ENCODE assay signal across 22 cellular contexts in the genomic region with DNA sequence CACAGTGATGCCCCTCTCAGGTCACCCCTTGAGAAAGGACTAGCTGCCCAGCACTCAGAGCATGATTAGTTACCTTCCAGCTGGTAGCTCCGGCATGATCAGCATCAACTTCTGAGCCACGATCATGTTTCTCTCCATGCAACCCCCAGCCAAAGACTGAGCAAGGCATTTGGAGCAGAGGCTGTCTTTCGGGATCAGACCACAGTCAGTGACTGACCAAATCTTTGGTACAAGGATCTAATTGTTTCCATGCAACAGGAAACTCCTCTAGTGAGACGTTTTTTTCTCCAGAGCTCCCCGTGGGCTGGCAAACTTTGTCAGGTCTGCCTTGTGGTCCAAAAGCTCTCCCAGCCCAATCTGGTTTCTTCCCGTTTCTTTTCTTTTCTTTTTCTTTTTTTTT.
DNase-seq lines count a peak whose midpoint lies in the region; ATAC-seq, FAIRE-seq and TF ChIP-seq lines count a peak whose summit lies in the region.
"Had no signal": no experiment of that assay in that cellular context is flagged by ENCODE, and none has a peak within 500 bp of the region (broad histone marks: within the 10 kb centered on the region; RNA-seq: fewer than 3 reads in every experiment).

No MANE protein-coding gene starts in this region.

- H2AFZ ChIP-seq in OCI-LY7 (ENCODE audit: low read length) (0 out of 2 replicates have a peak overlapping the region, but pooled peaks have one; percentile 1), K562 (ENCODE audit: low read depth, low read length) (peak overlapping the region; percentile 75)

- TF ChIP-seq CTCF in OCI-LY7 (conservative IDR thresholded peaks at IDR 0.05; ENCODE audit: low read length): no peak
- TF ChIP-seq CTCF in K562 (IDR thresholded peaks at IDR 0.05 in 2 of 3, conservative IDR thresholded peaks at IDR 0.05 in 1 of 3; ENCODE audit: insufficient read depth in 2 of 3, low read depth in 1 of 3, low read length in 3 of 3): no peak

- TF ChIP-seq RAD21 in K562 (CRISPR knock-in tag; conservative IDR thresholded peaks at IDR 0.05 in 1 of 2, IDR thresholded peaks at IDR 0.05 in 1 of 2): no peak

- H3K9me3 ChIP-seq in OCI-LY7 (ENCODE audit: low read length) (no peaks in the 10 kb centered on the region), K562 (replicated peaks; ENCODE audit: control insufficient read depth, insufficient read depth, low read depth, low read length) (peaks cover 6% of the 10 kb centered on the region)
- H3K9me3 ChIP-seq: BE2C, SJSA1 had no signal

- no peak overlapping the region for H3K4ac ChIP-seq in mesendoderm (ENCODE audit: low read depth, low read length)

- no peaks in the 10 kb centered on the region for H3K27me3 ChIP-seq in K562 (ENCODE audit: control insufficient read depth in 2 of 2, insufficient read depth in 2 of 2, low read length in 2 of 2)
- H3K27me3 ChIP-seq in mesendoderm (ENCODE audit: insufficient read depth, low read length, poor library complexity): no peaks in the 10 kb centered on the region
- H3K27me3 ChIP-seq: BE2C, SJSA1 had no signal

- no TSS peak for BruUV-seq in OCI-LY7 (replicated peaks; lab: Mats Ljungman, UMichigan)
- BruUV-seq in K562 (replicated peaks; lab: Mats Ljungman, UMichigan): no TSS peak

- TF ChIP-seq EP300 in K562 (IDR thresholded peaks at IDR 0.05; ENCODE audit: low read length): no peak

- no peaks in the 10 kb centered on the region for H3K36me3 ChIP-seq in OCI-LY7 (ENCODE audit: insufficient read depth, low read length)
- H3K36me3 ChIP-seq in K562 (ENCODE audit: control insufficient read depth, insufficient read depth, low read length): no peaks in the 10 kb centered on the region
- H3K36me3 ChIP-seq in mesendoderm (ENCODE audit: control insufficient read depth, insufficient read depth, low read length): no peaks in the 10 kb centered on the region
- H3K36me3 ChIP-seq: BE2C, SJSA1 had no signal

- H3K9me2 ChIP-seq in OCI-LY7 (ENCODE audit: insufficient read depth, low read length): no peaks in the 10 kb centered on the region

- CTCF ChIA-PET in OCI-LY7 (lab: Charles Lee; ENCODE audit: unreplicated experiment) (no interaction called here), K562 (lab: Yijun Ruan, JAX; ENCODE audit: low intra/inter-chr PET ratio) (no interaction called here)

- H3K9ac ChIP-seq in K562 (ENCODE audit: insufficient read depth in 1 of 2, low read depth in 2 of 2, low read length in 2 of 2): 0 out of 4 replicates have a peak overlapping the region, but pooled peaks of 1 of the 2 experiments have one; percentile 31
- H3K9ac ChIP-seq in mesendoderm (ENCODE audit: low read length): no peak overlapping the region

- no peak overlapping the region for H2BK5ac ChIP-seq in mesendoderm (ENCODE audit: low read length)

- in situ Hi-C loops in K562 (cut with MboI): no loop called here

- no peak overlapping the region for H3K23ac ChIP-seq in mesendoderm (ENCODE audit: low read length)

- H3K79me2 ChIP-seq in OCI-LY7 (ENCODE audit: insufficient read depth, low read depth, low read length): no peaks in the 10 kb centered on the region
- H3K79me2 ChIP-seq in K562 (ENCODE audit: control insufficient read depth, insufficient read depth, low read length): no peaks in the 10 kb centered on the region
- H3K79me2 ChIP-seq in mesendoderm (ENCODE audit: control insufficient read depth, insufficient read depth, low read length): no peaks in the 10 kb centered on the region

- H3K4me1 ChIP-seq in OCI-LY7 (ENCODE audit: insufficient read depth, low read length, poor library complexity, severe bottlenecking): no peaks in the 10 kb centered on the region
- H3K4me1 ChIP-seq in K562 (replicated peaks in 1 of 2; ENCODE audit: control insufficient read depth in 2 of 2, insufficient read depth in 2 of 2, low read length in 2 of 2): peaks cover 4 to 30% of the 10 kb centered on the region in 2 experiments; a peak in 4 of 5 replicates
- no peaks in the 10 kb centered on the region for H3K4me1 ChIP-seq in mesendoderm (ENCODE audit: control insufficient read depth, low read depth, low read length)
- H3K4me1 ChIP-seq: BE2C had no signal

- intact Hi-C loops in OCI-LY7 (cut with micrococcal nuclease; ENCODE audit: unreplicated experiment) (no loop called here), K562 (cut with micrococcal nuclease) (loop anchor here (5.0 kb wide), 1 partner anchor 330 kb away; the partner anchor contains the start of gene SMCHD1)

- no peak overlapping the region for H2BK15ac ChIP-seq in mesendoderm (replicated peaks; ENCODE audit: low read depth)

- H4K5ac ChIP-seq in mesendoderm (ENCODE audit: low read length): no peak overlapping the region

- no peak overlapping the region for H3K18ac ChIP-seq in mesendoderm (ENCODE audit: low read length)

- no peaks in the 10 kb centered on the region for H4K20me1 ChIP-seq in OCI-LY7 (ENCODE audit: insufficient read depth, low read length)
- no peaks in the 10 kb centered on the region for H4K20me1 ChIP-seq in K562 (replicated peaks; ENCODE audit: control insufficient read depth, insufficient read depth, low read length)

- no peak for TF ChIP-seq POLR2A in K562 (conservative IDR thresholded peaks at IDR 0.05)

- DNase-seq in HT1080 (ENCODE audit: low read depth) (peak; percentile 39), OCI-LY7 (ENCODE audit: low spot score) (no peak), K562 (ENCODE audit: extremely low read depth in 1 of 4, low spot score in 3 of 4) (no peak), mesendoderm (no peak), retina (no peak), Ammon's horn (ENCODE audit: low spot score) (no peak), iPS-NIHi11 (ENCODE audit: low spot score) (no peak)
- DNase-seq: BE2C; CD4-positive, alpha-beta T cell; GOT3; Karpas-422; MM.1S; NCI-H1092 treated with DMSO at 0.1 percent for 48 hours; NCI-H2081 treated with DMSO at 0.1 percent for 48 hours; NCI-H2227 treated with DMSO at 0.1 percent for 48 hours; NCI-H526; NK-92 treated with Interleukin-12 subunit alpha and Interleukin-12 subunit beta, amount 100 ng/mL, for 24 hours; OCI-M1; RPMI8226; T-helper 1 cell had no signal

- H3K79me1 ChIP-seq in mesendoderm (ENCODE audit: low read length): no peaks in the 10 kb centered on the region

- no peak for FAIRE-seq in K562 (lab: Jason Lieb, UNC)

- H3K4me2 ChIP-seq in OCI-LY7 (ENCODE audit: low read length) (no peak overlapping the region), K562 (ENCODE audit: insufficient read depth, low read length) (no peak overlapping the region), mesendoderm (ENCODE audit: low read length) (no peak overlapping the region)

- H3K27ac ChIP-seq in OCI-LY7 (ENCODE audit: low read depth, low read length, poor library complexity, severe bottlenecking) (no peak overlapping the region), K562 (ENCODE audit: extremely low read depth, low read depth, low read length) (no peak overlapping the region), mesendoderm (ENCODE audit: low read depth, low read length) (no peak overlapping the region)
- H3K27ac ChIP-seq: SJSA1 had no signal

- no peak overlapping the region for H2BK120ac ChIP-seq in mesendoderm (ENCODE audit: low read depth, low read length)

- H2AK5ac ChIP-seq in mesendoderm (ENCODE audit: low read length): no peak overlapping the region

- POLR2A ChIA-PET in OCI-LY7 (lab: Charles Lee) (interaction anchor here (1.0 to 1.2 kb wide), 2 partner anchors 22 to 89 kb away, joined by 3 to 4 read pairs; no protein-coding TSS in a partner anchor), K562 (lab: Yijun Ruan, JAX) (interaction anchor here (0.6 to 2.6 kb wide), 6 partner anchors 9 to 246 kb away, joined by 3 to 16 read pairs (median 3); no protein-coding TSS in a partner anchor)

- H3K9me1 ChIP-seq in K562 (ENCODE audit: control insufficient read depth, insufficient read depth, low read length): no peaks in the 10 kb centered on the region

- H3K4me3 ChIP-seq in OCI-LY7 (ENCODE audit: low read depth, low read length, poor library complexity, severe bottlenecking) (no peak overlapping the region), K562 (no peak overlapping the region), mesendoderm (ENCODE audit: low read length) (no peak overlapping the region)
- H3K4me3 ChIP-seq: SJSA1 had no signal

- no peak overlapping the region for H4K8ac ChIP-seq in mesendoderm (ENCODE audit: low read depth, low read length)

- ATAC-seq in K562 (no peak; the same call in 1 of the 3 replicates), HG03095 (IDR thresholded peaks at IDR 0.05; ENCODE audit: unreplicated experiment) (no peak)

- WGBS in K562 (ENCODE audit: insufficient coverage, low coverage, missing lambda C conversion rate): 28% methylated on average over 6 of the region's 6 CpGs
- WGBS in mesendoderm (ENCODE audit: extremely low coverage, insufficient coverage, low lambda C conversion rate): no CpG with 5 or more reads among the region's 6 CpGs

- H3K56ac ChIP-seq in mesendoderm (ENCODE audit: low read length): peak overlapping the region; percentile 2

TF ChIP-seq in K562, 482 proteins besides CTCF, POLR2A, EP300 and RAD21 (continues in another document):
- TF ChIP-seq HDAC6 (IDR thresholded peaks at IDR 0.05; ENCODE audit: low read depth, low read length): no peak
- TF ChIP-seq, protein P1, sequence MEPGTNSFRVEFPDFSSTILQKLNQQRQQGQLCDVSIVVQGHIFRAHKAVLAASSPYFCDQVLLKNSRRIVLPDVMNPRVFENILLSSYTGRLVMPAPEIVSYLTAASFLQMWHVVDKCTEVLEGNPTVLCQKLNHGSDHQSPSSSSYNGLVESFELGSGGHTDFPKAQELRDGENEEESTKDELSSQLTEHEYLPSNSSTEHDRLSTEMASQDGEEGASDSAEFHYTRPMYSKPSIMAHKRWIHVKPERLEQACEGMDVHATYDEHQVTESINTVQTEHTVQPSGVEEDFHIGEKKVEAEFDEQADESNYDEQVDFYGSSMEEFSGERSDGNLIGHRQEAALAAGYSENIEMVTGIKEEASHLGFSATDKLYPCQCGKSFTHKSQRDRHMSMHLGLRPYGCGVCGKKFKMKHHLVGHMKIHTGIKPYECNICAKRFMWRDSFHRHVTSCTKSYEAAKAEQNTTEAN (CRISPR knock-in tag; IDR thresholded peaks at IDR 0.05): no peak
- no peak for TF ChIP-seq PHF21A (IDR thresholded peaks at IDR 0.05; ENCODE audit: borderline replicate concordance, low read depth)
- no peak for TF ChIP-seq TAF1 (IDR thresholded peaks at IDR 0.05; ENCODE audit: control insufficient read depth, extremely low read depth, insufficient read depth, low read length, severe bottlenecking)
- no peak for TF ChIP-seq ZNF184 (CRISPR knock-in tag; IDR thresholded peaks at IDR 0.05)
- TF ChIP-seq HOXB6 (CRISPR knock-in tag; IDR thresholded peaks at IDR 0.05; ENCODE audit: borderline replicate concordance): no peak
- TF ChIP-seq KDM5B (IDR thresholded peaks at IDR 0.05; ENCODE audit: insufficient replicate concordance, low read depth, low read length): no peak
